28 cellular contexts compared by ENCODE assay signal in the genomic region with DNA sequence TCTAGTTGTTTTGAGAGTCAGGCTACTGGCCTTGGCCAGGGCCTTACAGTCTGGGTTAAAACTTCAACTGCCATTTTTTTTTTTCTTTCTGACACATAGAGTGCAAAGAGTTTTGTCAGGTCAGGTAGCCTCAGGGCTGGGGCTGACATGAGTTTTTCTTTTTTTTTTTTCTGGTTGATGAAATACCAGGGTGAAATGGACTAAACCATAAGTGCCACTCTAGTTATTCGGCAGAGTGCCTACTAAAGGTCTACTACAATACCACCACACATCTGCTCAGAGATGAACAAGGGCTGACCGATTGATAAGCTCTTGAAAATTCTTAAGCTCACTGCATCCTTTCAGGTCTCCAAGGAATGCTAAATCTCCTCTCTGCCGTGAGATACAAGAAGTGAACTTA. TPM values are rescaled to one million over a fixed set of nuclear protein-coding genes. Genes with fewer than 3 reads are reported as not detected.
"Had no signal": no experiment of that assay in that cellular context is flagged by ENCODE, and none has a peak within 500 bp of the region (broad histone marks: within the 10 kb centered on the region; RNA-seq: fewer than 3 reads in every experiment).

No MANE protein-coding gene starts in this region.

- ATAC-seq: heart left ventricle; natural killer cell; pancreas; psoas muscle; sciatic nerve; stimulated activated naive B cell treated with anti-CD40 and anti-IgM and Interleukin-4, amounts not matched to agents 10 μg/mL and 1 μg/mL and 100 μg/mL, for 72 hours; stimulated activated naive CD8-positive, alpha-beta T cell treated with anti-CD3 and anti-CD28 coated beads, Interleukin-15, Interleukin-2, amounts not matched to agents 100 U/mL and 50 U/mL, for 24 hours; upper lobe of right lung had no signal

- H3K27me3 Mint-ChIP-seq: naive B cell; stimulated activated naive B cell treated with anti-CD40 and anti-IgM and Interleukin-4, amounts not matched to agents 10 μg/mL and 1 μg/mL and 100 μg/mL, for 72 hours had no signal

- H3K4me1 ChIP-seq: psoas muscle, upper lobe of right lung had no signal

- DNase-seq: heart left ventricle; hypothalamus; immature natural killer cell; kidney; left ventricle myocardium inferior; mesendoderm; naive B cell; natural killer cell; pancreas; psoas muscle; stimulated activated CD4-positive, alpha-beta T cell treated with anti-CD3 and anti-CD28 coated beads, Interleukin-12 subunit alpha, Interleukin-12 subunit beta, amount 100 ng/mL, for 4 hours; stimulated activated CD4-positive, alpha-beta T cell treated with anti-CD3 and anti-CD28 coated beads, Interleukin-15, amount 100 ng/mL, for 24 hours; stimulated activated CD4-positive, alpha-beta T cell treated with anti-CD3 and anti-CD28 coated beads, Interleukin-2, amount 100 ng/mL, for 24 hours; stimulated activated CD4-positive, alpha-beta T cell treated with anti-CD3 and anti-CD28 coated beads, Interleukin-4, amount 100 ng/mL, for 1 hour; stimulated activated naive B cell treated with anti-CD40 and anti-IgM and Interleukin-4, amounts not matched to agents 10 μg/mL and 1 μg/mL and 100 μg/mL, for 72 hours; stimulated activated naive CD8-positive, alpha-beta T cell treated with anti-CD3 and anti-CD28 coated beads, Interleukin-15, Interleukin-2, amounts not matched to agents 100 U/mL and 50 U/mL, for 24 hours; stomach; tibial artery; upper lobe of right lung had no signal

- H3K27ac Mint-ChIP-seq: immature natural killer cell; mesothelial cell of epicardium; natural killer cell; stimulated activated naive B cell treated with anti-CD40 and anti-IgM and Interleukin-4, amounts not matched to agents 10 μg/mL and 1 μg/mL and 100 μg/mL, for 72 hours had no signal

- H3K27me3 ChIP-seq: heart left ventricle, pancreas, right atrium auricular region, stomach, tibial artery, upper lobe of right lung had no signal

- FAIRE-seq: islet of Langerhans, kidney, pancreas, urothelium cell line had no signal

- H3K4me3 ChIP-seq: heart left ventricle, left ventricle myocardium inferior, lung, pancreas, psoas muscle, right atrium auricular region, skin epidermis, stomach, thoracic aorta, tibial artery, upper lobe of right lung had no signal

- H3K4me3 Mint-ChIP-seq: immature natural killer cell; mesothelial cell of epicardium; naive B cell; natural killer cell; stimulated activated naive B cell treated with anti-CD40 and anti-IgM and Interleukin-4, amounts not matched to agents 10 μg/mL and 1 μg/mL and 100 μg/mL, for 72 hours had no signal

- H3K36me3 ChIP-seq: right atrium auricular region had no signal

- H3K27ac ChIP-seq: heart left ventricle, left ventricle myocardium inferior, pancreas, psoas muscle, right atrium auricular region, skin epidermis, stomach, thoracic aorta, tibial artery, upper lobe of right lung had no signal

- H3K9me3 ChIP-seq: left ventricle myocardium inferior, pancreas, right atrium auricular region, tibial artery, upper lobe of right lung had no signal

RNA-seq across cellular contexts. Expression of a gene that starts 4.4 kb away (rescaled TPM):
- total RNA-seq: mononuclear cell had no signal
